In the genomic region with DNA sequence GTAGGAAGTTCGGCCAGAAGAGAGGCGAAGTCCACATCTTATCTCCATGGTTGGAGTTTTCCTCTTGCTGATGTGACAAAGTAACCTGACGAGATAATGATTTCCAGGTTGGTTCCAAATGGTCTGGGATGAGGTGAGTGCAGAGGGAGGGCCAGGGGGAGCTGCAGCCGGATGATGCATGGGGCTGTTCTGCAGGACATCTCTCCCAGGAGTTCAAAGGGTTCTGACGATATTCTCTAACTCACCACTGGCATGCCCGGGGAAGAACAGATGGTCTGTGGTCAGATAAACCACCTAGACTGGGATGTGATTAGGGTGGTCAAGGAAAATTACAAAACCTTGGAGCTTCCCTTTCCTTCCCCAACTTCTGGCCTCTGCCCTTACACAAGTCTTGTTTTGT, we compare ENCODE assay signal across 1 cellular context.
TF ChIP-seq lines count a peak whose summit lies in the region.

No MANE protein-coding gene starts in this region.

TF ChIP-seq in GM23338, 12 proteins besides CTCF, POLR2A, EP300 and RAD21 (continued from another document):
- TF ChIP-seq, protein P1, sequence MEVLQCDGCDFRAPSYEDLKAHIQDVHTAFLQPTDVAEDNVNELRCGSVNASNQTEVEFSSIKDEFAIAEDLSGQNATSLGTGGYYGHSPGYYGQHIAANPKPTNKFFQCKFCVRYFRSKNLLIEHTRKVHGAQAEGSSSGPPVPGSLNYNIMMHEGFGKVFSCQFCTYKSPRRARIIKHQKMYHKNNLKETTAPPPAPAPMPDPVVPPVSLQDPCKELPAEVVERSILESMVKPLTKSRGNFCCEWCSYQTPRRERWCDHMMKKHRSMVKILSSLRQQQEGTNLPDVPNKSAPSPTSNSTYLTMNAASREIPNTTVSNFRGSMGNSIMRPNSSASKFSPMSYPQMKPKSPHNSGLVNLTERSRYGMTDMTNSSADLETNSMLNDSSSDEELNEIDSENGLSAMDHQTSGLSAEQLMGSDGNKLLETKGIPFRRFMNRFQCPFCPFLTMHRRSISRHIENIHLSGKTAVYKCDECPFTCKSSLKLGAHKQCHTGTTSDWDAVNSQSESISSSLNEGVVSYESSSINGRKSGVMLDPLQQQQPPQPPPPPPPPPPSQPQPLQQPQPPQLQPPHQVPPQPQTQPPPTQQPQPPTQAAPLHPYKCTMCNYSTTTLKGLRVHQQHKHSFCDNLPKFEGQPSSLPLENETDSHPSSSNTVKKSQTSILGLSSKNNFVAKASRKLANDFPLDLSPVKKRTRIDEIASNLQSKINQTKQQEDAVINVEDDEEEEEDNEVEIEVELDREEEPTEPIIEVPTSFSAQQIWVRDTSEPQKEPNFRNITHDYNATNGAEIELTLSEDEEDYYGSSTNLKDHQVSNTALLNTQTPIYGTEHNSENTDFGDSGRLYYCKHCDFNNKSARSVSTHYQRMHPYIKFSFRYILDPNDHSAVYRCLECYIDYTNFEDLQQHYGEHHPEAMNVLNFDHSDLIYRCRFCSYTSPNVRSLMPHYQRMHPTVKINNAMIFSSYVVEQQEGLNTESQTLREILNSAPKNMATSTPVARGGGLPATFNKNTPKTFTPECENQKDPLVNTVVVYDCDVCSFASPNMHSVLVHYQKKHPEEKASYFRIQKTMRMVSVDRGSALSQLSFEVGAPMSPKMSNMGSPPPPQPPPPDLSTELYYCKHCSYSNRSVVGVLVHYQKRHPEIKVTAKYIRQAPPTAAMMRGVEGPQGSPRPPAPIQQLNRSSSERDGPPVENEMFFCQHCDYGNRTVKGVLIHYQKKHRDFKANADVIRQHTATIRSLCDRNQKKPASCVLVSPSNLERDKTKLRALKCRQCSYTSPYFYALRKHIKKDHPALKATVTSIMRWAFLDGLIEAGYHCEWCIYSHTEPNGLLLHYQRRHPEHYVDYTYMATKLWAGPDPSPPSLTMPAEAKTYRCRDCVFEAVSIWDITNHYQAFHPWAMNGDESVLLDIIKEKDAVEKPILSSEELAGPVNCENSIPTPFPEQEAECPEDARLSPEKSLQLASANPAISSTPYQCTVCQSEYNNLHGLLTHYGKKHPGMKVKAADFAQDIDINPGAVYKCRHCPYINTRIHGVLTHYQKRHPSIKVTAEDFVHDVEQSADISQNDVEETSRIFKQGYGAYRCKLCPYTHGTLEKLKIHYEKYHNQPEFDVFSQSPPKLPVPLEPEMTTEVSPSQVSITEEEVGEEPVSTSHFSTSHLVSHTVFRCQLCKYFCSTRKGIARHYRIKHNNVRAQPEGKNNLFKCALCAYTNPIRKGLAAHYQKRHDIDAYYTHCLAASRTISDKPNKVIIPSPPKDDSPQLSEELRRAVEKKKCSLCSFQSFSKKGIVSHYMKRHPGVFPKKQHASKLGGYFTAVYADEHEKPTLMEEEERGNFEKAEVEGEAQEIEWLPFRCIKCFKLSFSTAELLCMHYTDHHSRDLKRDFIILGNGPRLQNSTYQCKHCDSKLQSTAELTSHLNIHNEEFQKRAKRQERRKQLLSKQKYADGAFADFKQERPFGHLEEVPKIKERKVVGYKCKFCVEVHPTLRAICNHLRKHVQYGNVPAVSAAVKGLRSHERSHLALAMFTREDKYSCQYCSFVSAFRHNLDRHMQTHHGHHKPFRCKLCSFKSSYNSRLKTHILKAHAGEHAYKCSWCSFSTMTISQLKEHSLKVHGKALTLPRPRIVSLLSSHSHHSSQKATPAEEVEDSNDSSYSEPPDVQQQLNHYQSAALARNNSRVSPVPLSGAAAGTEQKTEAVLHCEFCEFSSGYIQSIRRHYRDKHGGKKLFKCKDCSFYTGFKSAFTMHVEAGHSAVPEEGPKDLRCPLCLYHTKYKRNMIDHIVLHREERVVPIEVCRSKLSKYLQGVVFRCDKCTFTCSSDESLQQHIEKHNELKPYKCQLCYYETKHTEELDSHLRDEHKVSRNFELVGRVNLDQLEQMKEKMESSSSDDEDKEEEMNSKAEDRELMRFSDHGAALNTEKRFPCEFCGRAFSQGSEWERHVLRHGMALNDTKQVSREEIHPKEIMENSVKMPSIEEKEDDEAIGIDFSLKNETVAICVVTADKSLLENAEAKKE (CRISPR knock-in tag; IDR thresholded peaks at IDR 0.05): no peak
- TF ChIP-seq ZNF331 (CRISPR knock-in tag; IDR thresholded peaks at IDR 0.05; ENCODE audit: low read depth) (no peak), POLR2AphosphoS5 (IDR thresholded peaks at IDR 0.05; ENCODE audit: low read depth) (no peak)
TF ChIP-seq in GM23338: peak in this region for 0.
